8 cellular contexts compared by ENCODE assay signal in the genomic region with DNA sequence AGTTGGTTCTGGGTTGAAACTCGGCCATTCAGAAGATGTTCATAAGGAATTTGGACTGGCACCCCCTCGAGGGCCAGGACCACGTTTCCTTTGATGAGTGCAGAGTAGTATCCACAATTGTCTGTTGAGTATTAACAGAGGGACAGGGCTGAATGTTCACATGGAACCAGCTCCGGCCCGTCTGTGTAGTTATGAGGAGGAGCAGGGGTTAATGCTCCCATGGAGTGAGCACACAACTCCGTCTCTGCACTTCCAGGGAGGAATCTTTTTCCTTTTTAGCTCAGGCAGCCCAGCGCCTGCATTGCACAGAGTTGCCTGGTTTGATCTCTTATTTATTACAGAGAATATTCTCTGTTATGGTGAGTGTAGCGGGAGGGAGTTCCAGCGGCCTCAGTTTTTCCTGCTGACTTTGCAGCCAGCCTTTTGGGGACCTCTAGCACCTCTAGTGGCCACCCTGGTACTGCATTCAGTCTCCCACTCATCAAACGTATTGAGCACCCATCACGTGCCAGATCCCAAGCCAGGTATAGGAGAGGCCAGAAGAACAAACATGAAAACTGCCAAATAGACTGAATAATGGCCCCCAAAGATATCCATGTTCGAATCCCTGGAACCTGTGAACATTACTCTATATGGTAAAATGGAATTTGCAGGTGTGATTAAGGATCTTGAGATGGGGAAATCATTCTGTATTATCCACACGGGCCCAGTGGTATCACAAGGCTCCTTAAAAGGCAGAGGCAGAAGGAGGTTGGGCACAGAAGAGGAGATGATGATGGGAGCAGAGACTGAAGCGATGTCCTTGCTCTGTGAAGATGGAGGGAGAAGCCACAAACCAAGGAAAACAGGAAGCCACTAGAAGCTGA.
DNase-seq lines count a peak whose midpoint lies in the region; ATAC-seq and TF ChIP-seq lines count a peak whose summit lies in the region.

No MANE protein-coding gene starts in this region.

- H3K9ac ChIP-seq in SK-N-SH: no peak overlapping the region

- WGBS in SK-N-SH (ENCODE audit: low lambda C conversion rate): 25% methylated on average over 14 of the region's 14 CpGs

- CTCF ChIA-PET in SK-N-SH (lab: Yijun Ruan, JAX): interaction anchor here (0.6 to 4.5 kb wide), 42 partner anchors 10 to 836 kb away, joined by 3 to 31 read pairs (median 4); no protein-coding TSS in a partner anchor

- H3K27me3 ChIP-seq in SK-N-SH (ENCODE audit: insufficient read depth): no peaks in the 10 kb centered on the region

- H3K9me3 ChIP-seq in SK-N-SH: no peaks in the 10 kb centered on the region

- intact Hi-C loops in left cardiac atrium (cut with DNase I): no loop called here

- TF ChIP-seq EP300 in SK-N-SH (IDR thresholded peaks at IDR 0.05; ENCODE audit: borderline replicate concordance in 1 of 2, low read depth in 1 of 2, low read length in 1 of 2): no peak

- TF ChIP-seq RAD21 in SK-N-SH (IDR thresholded peaks at IDR 0.05; ENCODE audit: low read length): peak; percentile 64

- H3K4me2 ChIP-seq in SK-N-SH: no peak overlapping the region

- ATAC-seq in left cardiac atrium (peak; percentile 53 to 67), HG03196 (IDR thresholded peaks at IDR 0.05; ENCODE audit: unreplicated experiment) (no peak), HG03342 (IDR thresholded peaks at IDR 0.05; ENCODE audit: unreplicated experiment) (no peak)

- no peaks in the 10 kb centered on the region for H3K79me2 ChIP-seq in SK-N-SH (ENCODE audit: insufficient read depth)

- H3F3A ChIP-seq in SK-N-SH (replicated peaks; ENCODE audit: insufficient read depth): no peaks in the 10 kb centered on the region

- H3K4me3 ChIP-seq in LNCaP clone FGC (ENCODE audit: low read depth, low read length) (no peak overlapping the region), SK-N-SH (ENCODE audit: low read depth in 2 of 2, low read length in 1 of 2) (no peak overlapping the region; a peak in 1 of 4 replicates)

- H2AFZ ChIP-seq in SK-N-SH (ENCODE audit: low read depth): no peak overlapping the region

- H3K27ac ChIP-seq in SK-N-SH (ENCODE audit: low read depth in 2 of 2, low read length in 1 of 2): no peak overlapping the region

- POLR2A ChIA-PET in SK-N-SH (lab: Yijun Ruan, JAX): no interaction called here

- H4K20me1 ChIP-seq in SK-N-SH (ENCODE audit: insufficient read depth): no peaks in the 10 kb centered on the region

- peak; percentile 75 for DNase-seq in DMS153 treated with DMSO at 0.1 percent for 48 hours (lab: John Stamatoyannopoulos, UW; ENCODE audit: unreplicated experiment)
- peak; percentile 28 for DNase-seq in LNCaP clone FGC (ENCODE audit: low read depth)
- DNase-seq in SK-N-SH: peak; percentile 73
- peak; percentile 31 for DNase-seq in activated naive CD8-positive, alpha-beta T cell treated with anti-CD3 and anti-CD28 coated beads, Interleukin-2, amount 50 U/mL, for 16 hours (ENCODE audit: low read depth, low spot score)
- DNase-seq in left cardiac atrium: peak; percentile 60
- DNase-seq in renal cortical epithelial cell (ENCODE audit: low read depth): peak; percentile 25

- H3K4me1 ChIP-seq in SK-N-SH (ENCODE audit: control insufficient read depth in 1 of 2, insufficient read depth in 2 of 2, low read depth in 1 of 2, low read length in 1 of 2): no peaks in the 10 kb centered on the region

- no peaks in the 10 kb centered on the region for H3K9me2 ChIP-seq in SK-N-SH

- TF ChIP-seq CTCF in LNCaP clone FGC (IDR thresholded peaks at IDR 0.05; ENCODE audit: control insufficient read depth, extremely low read depth, insufficient read depth) (peak; percentile 83), SK-N-SH (IDR thresholded peaks at IDR 0.05) (peak; percentile 86)

- no peaks in the 10 kb centered on the region for H3K36me3 ChIP-seq in SK-N-SH (replicated peaks in 1 of 2; ENCODE audit: control insufficient read depth in 1 of 2, insufficient read depth in 2 of 2, low read length in 1 of 2)

TF ChIP-seq in SK-N-SH, 30 proteins besides CTCF, POLR2A, EP300 and RAD21:
- TF ChIP-seq, protein P1, sequence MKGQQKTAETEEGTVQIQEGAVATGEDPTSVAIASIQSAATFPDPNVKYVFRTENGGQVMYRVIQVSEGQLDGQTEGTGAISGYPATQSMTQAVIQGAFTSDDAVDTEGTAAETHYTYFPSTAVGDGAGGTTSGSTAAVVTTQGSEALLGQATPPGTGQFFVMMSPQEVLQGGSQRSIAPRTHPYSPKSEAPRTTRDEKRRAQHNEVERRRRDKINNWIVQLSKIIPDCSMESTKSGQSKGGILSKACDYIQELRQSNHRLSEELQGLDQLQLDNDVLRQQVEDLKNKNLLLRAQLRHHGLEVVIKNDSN (IDR thresholded peaks at IDR 0.05; ENCODE audit: borderline replicate concordance, low read depth): peak; percentile 36; the same call in 1 of the 2 replicates
- peak; percentile 32; the same call in 1 of the 2 replicates for TF ChIP-seq SMC3 (IDR thresholded peaks at IDR 0.05; ENCODE audit: low read depth, low read length)
- no peak for TF ChIP-seq MEF2A (IDR thresholded peaks at IDR 0.05; ENCODE audit: borderline replicate concordance, low read depth)

Comparison
In these comparisons a context has a peak if more than half of its experiments do, and no peak if none do; other contexts are left out.
1. DNase-seq: peak in every context shown above with its lines; median percentile 75 in DMS153 treated with DMSO at 0.1 percent for 48 hours; 73 in SK-N-SH; 60 in left cardiac atrium; 31 in activated naive CD8-positive, alpha-beta T cell treated with anti-CD3 and anti-CD28 coated beads, Interleukin-2, amount 50 U/mL, for 16 hours; 28 in LNCaP clone FGC; 25 in renal cortical epithelial cell.
2. ATAC-seq: peak in left cardiac atrium (2 of 2); none in HG03196 (single experiment) and HG03342 (single experiment).